ENCODE assay signal across 21 cellular contexts in the genomic region with DNA sequence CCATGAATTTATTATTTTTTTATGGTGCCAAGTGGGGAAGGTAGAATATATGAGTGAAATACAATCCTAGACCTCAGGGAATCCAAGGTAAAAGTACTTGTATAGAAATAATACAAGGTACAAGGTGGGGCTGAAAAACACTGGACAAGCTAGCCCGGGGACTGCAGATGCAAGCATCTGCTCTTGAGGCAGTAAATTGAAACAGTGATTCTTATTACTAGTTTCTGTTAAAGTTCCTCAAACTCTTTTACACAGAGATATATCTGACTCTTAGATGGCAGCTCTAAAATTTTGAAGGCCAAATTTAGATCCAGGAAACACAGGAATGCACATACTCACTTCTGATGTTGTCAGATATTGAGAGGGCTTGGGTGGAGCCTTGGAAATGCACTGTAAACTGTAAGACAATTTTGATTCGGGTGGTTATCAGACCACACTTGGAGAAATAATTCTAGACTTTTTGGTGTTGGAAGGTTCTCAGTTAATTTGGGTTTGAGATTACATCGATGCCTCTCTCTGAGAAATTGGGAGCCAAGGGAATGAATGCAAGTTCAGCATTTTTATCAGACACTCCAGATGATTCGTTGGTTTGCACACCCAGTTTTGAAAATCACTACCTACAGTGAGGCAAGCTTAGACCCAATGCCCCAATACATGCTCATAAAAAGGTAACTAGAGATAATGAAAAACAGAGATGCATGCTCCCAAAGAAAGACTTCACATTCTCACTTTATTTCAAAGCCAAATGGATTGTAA.
"Had no signal": no experiment of that assay in that cellular context is flagged by ENCODE, and none has a peak within 500 bp of the region (broad histone marks: within the 10 kb centered on the region; RNA-seq: fewer than 3 reads in every experiment).

No MANE protein-coding gene starts in this region.

- H3K4me2 ChIP-seq: neural progenitor cell had no signal

- H3K9ac ChIP-seq: neural progenitor cell had no signal

- H3K36me3 Mint-ChIP-seq: activated naive CD8-positive, alpha-beta T cell; brain; mesothelial cell of epicardium; neural progenitor cell had no signal

- H2AFZ ChIP-seq: neural progenitor cell had no signal

- H3K27me3 ChIP-seq: neural progenitor cell, ovary had no signal

- H3K27ac Mint-ChIP-seq: activated B cell treated with CpG ODN at 0.5 μM for 24 hours; activated naive CD8-positive, alpha-beta T cell; brain; mesothelial cell of epicardium; neural progenitor cell; stimulated activated naive CD8-positive, alpha-beta T cell treated with anti-CD3 and anti-CD28 coated beads, Interleukin-15, amount 100 ng/mL, for 72 hours had no signal

- H3K9me3 Mint-ChIP-seq: activated B cell treated with CpG ODN at 0.5 μM for 24 hours, brain, mesothelial cell of epicardium, neural progenitor cell had no signal

- ATAC-seq: left cardiac atrium; lower lobe of right lung; stimulated activated naive CD8-positive, alpha-beta T cell treated with anti-CD3 and anti-CD28 coated beads, Interleukin-15, amount 100 ng/mL, for 72 hours had no signal

- H3K9me3 ChIP-seq: lower lobe of right lung, ovary had no signal

- FAIRE-seq: TTC549, urothelium cell line had no signal

- H3K4me3 ChIP-seq: lower lobe of right lung, neural progenitor cell, ovary had no signal

- DNase-seq: activated B cell treated with CpG ODN at 0.5 μM for 24 hours; activated CD4-positive, alpha-beta T cell treated with anti-CD3 and anti-CD28 coated beads, Interleukin-2, amount 50 U/mL, for 1 hour; activated effector memory CD4-positive, alpha-beta T cell treated with anti-CD3 and anti-CD28 coated beads, Interleukin-2, amount 50 U/mL, for 16 hours; activated T-cell treated with anti-CD3 and anti-CD28 coated beads, Interleukin-2, amount 50 U/mL, for 1 hour; amygdala; effector memory CD4-positive, alpha-beta T cell; erythroblast; hypothalamus; left cardiac atrium; lower lobe of right lung; ovary; retina; stimulated activated CD4-positive, alpha-beta T cell treated with anti-CD3 and anti-CD28 coated beads, Interleukin-15, amount 100 ng/mL, for 24 hours; stimulated activated CD4-positive, alpha-beta T cell treated with anti-CD3 and anti-CD28 coated beads, Interleukin-4, amount 100 ng/mL, for 24 hours; stimulated activated naive CD8-positive, alpha-beta T cell treated with anti-CD3 and anti-CD28 coated beads, Interleukin-15, amount 100 ng/mL, for 72 hours had no signal

- H3K27me3 Mint-ChIP-seq: activated B cell treated with CpG ODN at 0.5 μM for 24 hours; activated naive CD8-positive, alpha-beta T cell; brain; stimulated activated naive CD8-positive, alpha-beta T cell treated with anti-CD3 and anti-CD28 coated beads, Interleukin-15, amount 100 ng/mL, for 72 hours had no signal

- H3K36me3 ChIP-seq: lower lobe of right lung, neural progenitor cell, ovary had no signal

- H3K4me3 Mint-ChIP-seq: activated B cell treated with CpG ODN at 0.5 μM for 24 hours; activated naive CD8-positive, alpha-beta T cell; brain; mesothelial cell of epicardium; neural progenitor cell; stimulated activated naive CD8-positive, alpha-beta T cell treated with anti-CD3 and anti-CD28 coated beads, Interleukin-15, amount 100 ng/mL, for 72 hours had no signal

- H3K27ac ChIP-seq: lower lobe of right lung, neural progenitor cell, ovary had no signal

- H3K4me1 Mint-ChIP-seq: activated B cell treated with CpG ODN at 0.5 μM for 24 hours; brain; mesothelial cell of epicardium; neural progenitor cell; stimulated activated naive CD8-positive, alpha-beta T cell treated with anti-CD3 and anti-CD28 coated beads, Interleukin-15, amount 100 ng/mL, for 72 hours had no signal

- H3K4me1 ChIP-seq: lower lobe of right lung had no signal
